Comparison of ENCODE assay signal across 9 cellular contexts in the genomic region with DNA sequence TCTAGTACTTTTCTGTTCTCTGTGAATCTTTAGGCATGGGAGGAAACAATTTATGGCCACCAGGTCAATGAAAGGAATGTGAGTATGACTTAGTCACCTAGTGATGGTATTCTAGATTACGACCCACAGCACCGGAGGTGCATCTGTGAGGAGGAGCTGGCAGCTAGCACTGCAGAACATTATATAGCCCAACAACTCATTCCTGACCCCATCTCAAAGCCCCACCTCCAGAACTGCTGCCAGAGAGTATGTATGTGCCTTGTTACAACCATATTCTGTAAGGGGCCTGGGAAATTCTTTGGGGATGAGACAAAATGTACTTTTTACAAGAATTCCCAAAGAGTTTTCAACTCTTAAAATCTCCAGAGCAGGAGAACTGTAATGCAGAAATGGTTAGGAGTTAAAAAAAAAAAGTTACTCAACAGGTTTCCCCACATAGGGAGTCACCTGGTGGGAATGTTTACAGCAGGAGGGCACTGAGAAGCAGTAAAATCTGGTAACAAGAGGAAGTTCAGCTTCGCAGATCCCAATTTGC. TPM values are rescaled to one million over a fixed set of nuclear protein-coding genes. Genes with fewer than 3 reads are reported as not detected.
DNase-seq lines count a peak whose midpoint lies in the region; ATAC-seq and TF ChIP-seq lines count a peak whose summit lies in the region.
"Had no signal": no experiment of that assay in that cellular context is flagged by ENCODE, and none has a peak within 500 bp of the region (broad histone marks: within the 10 kb centered on the region; RNA-seq: fewer than 3 reads in every experiment).

No MANE protein-coding gene starts in this region.

- no peak for TF ChIP-seq CTCF in BJ (IDR thresholded peaks at IDR 0.05; ENCODE audit: insufficient read depth, low read depth, low read length)
- TF ChIP-seq CTCF in colonic mucosa (IDR thresholded peaks at IDR 0.05) = no peak

- no peaks in the 10 kb centered on the region for H3K27me3 ChIP-seq in BJ (ENCODE audit: control insufficient read depth, insufficient read depth, low read length)
- H3K27me3 ChIP-seq in colonic mucosa = no peaks in the 10 kb centered on the region
- H3K27me3 ChIP-seq in mucosa of stomach (ENCODE audit: control insufficient read depth, insufficient read depth, low read length) = no peaks in the 10 kb centered on the region

- peak overlapping the region in 1 of 2 donors; percentile 66 for H3K9ac ChIP-seq in colonic mucosa (ENCODE audit: low read depth in 2 of 2, low read length in 2 of 2)
- H3K9ac ChIP-seq in mucosa of stomach (ENCODE audit: low read length) = peak overlapping the region; percentile 1

- ATAC-seq in HG03521 (IDR thresholded peaks at IDR 0.05; ENCODE audit: unreplicated experiment) = no peak
- ATAC-seq in HG02571 (IDR thresholded peaks at IDR 0.05; ENCODE audit: unreplicated experiment) = no peak
- ATAC-seq: naive thymus-derived CD8-positive, alpha-beta T cell had no signal

- intact Hi-C loops in colonic mucosa (cut with DNase I) = loop anchor here (10.0 kb wide), 1 partner anchor 113 kb away; no protein-coding TSS in a partner anchor

- H3K4me3 ChIP-seq in BJ (ENCODE audit: low read depth, low read length) (no peak overlapping the region), colonic mucosa (no peak overlapping the region), mucosa of stomach (ENCODE audit: low read length) (no peak overlapping the region)

- peak; percentile 95 for DNase-seq in BJ (ENCODE audit: low read depth)
- peak; percentile 92 for DNase-seq in LoVo (ENCODE audit: low spot score)
- DNase-seq in colonic mucosa = peak; percentile 56
- no peak for DNase-seq in COLO668 (lab: John Stamatoyannopoulos, UW; ENCODE audit: unreplicated experiment)
- DNase-seq in T-helper 2 cell = no peak
- DNase-seq: naive thymus-derived CD8-positive, alpha-beta T cell had no signal

- CTCF ChIA-PET in BJ (lab: Yijun Ruan, JAX) = interaction anchor here (0.7 kb wide), 1 partner anchor 113 kb away, joined by 3 read pairs; no protein-coding TSS in a partner anchor

- peak overlapping the region; percentile 69 for H3K27ac ChIP-seq in colonic mucosa

- peaks cover 2% of the 10 kb centered on the region for H3K4me1 ChIP-seq in colonic mucosa
- peaks cover 12% of the 10 kb centered on the region for H3K4me1 ChIP-seq in mucosa of stomach (ENCODE audit: control insufficient read depth, insufficient read depth, low read length)

- H3K9me3 ChIP-seq in colonic mucosa (no peaks in the 10 kb centered on the region), mucosa of stomach (ENCODE audit: control insufficient read depth, low read length) (no peaks in the 10 kb centered on the region)

- POLR2A ChIA-PET in BJ (lab: Charles Lee) = interaction anchor here (0.5 to 0.6 kb wide), 2 partner anchors 20 to 147 kb away, joined by 3 to 6 read pairs; no protein-coding TSS in a partner anchor

- H3K36me3 ChIP-seq in BJ (ENCODE audit: control insufficient read depth, insufficient read depth, low read length) (peaks cover 18% of the 10 kb centered on the region), colonic mucosa (peaks cover 8% of the 10 kb centered on the region), mucosa of stomach (ENCODE audit: control insufficient read depth, insufficient read depth, low read length) (peaks cover 11% of the 10 kb centered on the region)

RNA-seq across cellular contexts. Expression of gene CERS5, which starts 34.9 kb away (rescaled TPM):
- 68.0 and 100 TPM in 2 replicates for polyA plus RNA-seq in BJ (2011; rRNA removed)
- polyA minus RNA-seq in BJ (2011; rRNA and poly(A)+ RNA removed) = 45.5 and 65.3 TPM in 2 replicates
- 10 to 100 TPM; 17.6 to 19.4 TPM for total RNA-seq in colonic mucosa

Comparison
In these comparisons a context has a peak if more than half of its experiments do, and no peak if none do; other contexts are left out.
1. DNase-seq: peak in BJ (single experiment), LoVo (single experiment) and colonic mucosa (single experiment); none in COLO668 (single experiment) and T-helper 2 cell (0 of 5).